Comparison of ENCODE assay signal across 7 cellular contexts in genomic region chr20:32155017-32155965, GRCh38. TPM values are rescaled to one million over a fixed set of nuclear protein-coding genes. Genes with fewer than 3 reads are reported as not detected.
DNase-seq lines count a peak whose midpoint lies in the region; TF ChIP-seq lines count a peak whose summit lies in the region.

No MANE protein-coding gene starts in this region.

- H3F3A ChIP-seq in SK-N-SH (replicated peaks; ENCODE audit: insufficient read depth) = no peaks in the 10 kb centered on the region

- H3K27ac ChIP-seq in SK-N-SH (ENCODE audit: low read depth in 2 of 2, low read length in 1 of 2) (peak overlapping the region; percentile 14 to 37; a peak in 3 of 4 replicates), caudate nucleus (ENCODE audit: low read depth, low read length) (no peak overlapping the region)

- H3K36me3 ChIP-seq in SK-N-SH (replicated peaks in 1 of 2; ENCODE audit: control insufficient read depth in 1 of 2, insufficient read depth in 2 of 2, low read length in 1 of 2) = peaks cover 31 to 53% of the 10 kb centered on the region in 2 experiments
- peaks cover 6% of the 10 kb centered on the region for H3K36me3 ChIP-seq in kidney epithelial cell (ENCODE audit: control insufficient read depth, insufficient read depth, low read length)

- H3K4me1 ChIP-seq in SK-N-SH (ENCODE audit: control insufficient read depth in 1 of 2, insufficient read depth in 2 of 2, low read depth in 1 of 2, low read length in 1 of 2) = peaks cover 0 to 2% of the 10 kb centered on the region in 2 experiments; a peak in 2 of 4 replicates

- peak; percentile 59 for TF ChIP-seq CTCF in GM10266 (IDR thresholded peaks at IDR 0.05; ENCODE audit: control insufficient read depth, insufficient read depth, low read depth, missing control alignments)
- peak; percentile 39 for TF ChIP-seq CTCF in SK-N-SH (IDR thresholded peaks at IDR 0.05)
- peak; percentile 42 for TF ChIP-seq CTCF in kidney epithelial cell (IDR thresholded peaks at IDR 0.05; ENCODE audit: insufficient read depth, low read length, poor library complexity, severe bottlenecking)

- POLR2A ChIA-PET in SK-N-SH (lab: Yijun Ruan, JAX) = interaction anchor here (0.6 kb wide), 2 partner anchors 8 to 311 kb away, joined by 3 to 6 read pairs; no protein-coding TSS in a partner anchor

- H3K9ac ChIP-seq in SK-N-SH = no peak overlapping the region

- no peaks in the 10 kb centered on the region for H3K9me3 ChIP-seq in SK-N-SH

- H3K4me3 ChIP-seq in SK-N-SH (ENCODE audit: low read depth in 2 of 2, low read length in 1 of 2) (no peak overlapping the region), kidney epithelial cell (ENCODE audit: low read depth, low read length) (no peak overlapping the region)

- no peaks in the 10 kb centered on the region for H3K79me2 ChIP-seq in SK-N-SH (ENCODE audit: insufficient read depth)

- 0 out of 2 replicates have a peak overlapping the region, but pooled peaks have one; percentile 12 for H3K4me2 ChIP-seq in SK-N-SH

- peak; percentile 68 for TF ChIP-seq RAD21 in SK-N-SH (IDR thresholded peaks at IDR 0.05; ENCODE audit: low read length)

- H3K27me3 ChIP-seq in SK-N-SH (ENCODE audit: insufficient read depth) (no peaks in the 10 kb centered on the region), kidney epithelial cell (ENCODE audit: control insufficient read depth, insufficient read depth, low read length) (no peaks in the 10 kb centered on the region)

- CTCF ChIA-PET in SK-N-SH (lab: Yijun Ruan, JAX) = interaction anchor here (0.5 to 0.9 kb wide), 4 partner anchors 9 to 497 kb away, joined by 3 to 4 read pairs (median 3); no protein-coding TSS in a partner anchor

- H2AFZ ChIP-seq in SK-N-SH (ENCODE audit: low read depth) = no peak overlapping the region

- TF ChIP-seq EP300 in SK-N-SH (IDR thresholded peaks at IDR 0.05; ENCODE audit: borderline replicate concordance in 1 of 2, low read depth in 1 of 2, low read length in 1 of 2) = no peak

- no peaks in the 10 kb centered on the region for H4K20me1 ChIP-seq in SK-N-SH (ENCODE audit: insufficient read depth)

- DNase-seq in GM10266 (ENCODE audit: extremely low spot score) (peak; percentile 47), KBM-7 (peak; percentile 80), SK-N-SH (peak; percentile 54), caudate nucleus (lab: John Stamatoyannopoulos, UW) (peak in 31 of 61 donors; percentile 3 to 52 (median 24)), kidney epithelial cell (ENCODE audit: low read depth) (peak; percentile 79), GM19238 (ENCODE audit: insufficient read length, low spot score) (no peak)
- peak; percentile 16 for DNase-seq in stimulated activated CD4-positive, alpha-beta T cell treated with anti-CD3 and anti-CD28 coated beads, Interleukin-1b, Interleukin-23, amount 100 ng/mL, for 48 hours

- H3K9me2 ChIP-seq in SK-N-SH = no peaks in the 10 kb centered on the region

- in situ Hi-C loops in KBM-7 (cut with MboI; ENCODE audit: low pct_unique_long_range_greater_than_20kb, low sequenced_read_pairs) = no loop called here

- 47% methylated on average over 7 of the region's 11 CpGs for WGBS in SK-N-SH (ENCODE audit: low lambda C conversion rate)

TF ChIP-seq in SK-N-SH, 30 proteins besides CTCF, POLR2A, EP300 and RAD21:
- TF ChIP-seq USF1 (IDR thresholded peaks at IDR 0.05; ENCODE audit: borderline replicate concordance, low read depth) = no peak
- peak; percentile 78; the same call in 1 of the 2 replicates for TF ChIP-seq RXRA (IDR thresholded peaks at IDR 0.05; ENCODE audit: borderline replicate concordance, low read depth)
- TF ChIP-seq SMC3 (IDR thresholded peaks at IDR 0.05; ENCODE audit: low read depth, low read length) = peak; percentile 34; the same call in 1 of the 2 replicates
- TF ChIP-seq, protein P1, sequence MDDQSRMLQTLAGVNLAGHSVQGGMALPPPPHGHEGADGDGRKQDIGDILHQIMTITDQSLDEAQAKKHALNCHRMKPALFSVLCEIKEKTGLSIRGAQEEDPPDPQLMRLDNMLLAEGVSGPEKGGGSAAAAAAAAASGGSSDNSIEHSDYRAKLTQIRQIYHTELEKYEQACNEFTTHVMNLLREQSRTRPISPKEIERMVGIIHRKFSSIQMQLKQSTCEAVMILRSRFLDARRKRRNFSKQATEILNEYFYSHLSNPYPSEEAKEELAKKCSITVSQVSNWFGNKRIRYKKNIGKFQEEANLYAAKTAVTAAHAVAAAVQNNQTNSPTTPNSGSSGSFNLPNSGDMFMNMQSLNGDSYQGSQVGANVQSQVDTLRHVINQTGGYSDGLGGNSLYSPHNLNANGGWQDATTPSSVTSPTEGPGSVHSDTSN (IDR thresholded peaks at IDR 0.05) = no peak
- TF ChIP-seq TEAD4 (IDR thresholded peaks at IDR 0.05; ENCODE audit: borderline replicate concordance, insufficient read depth) = no peak
- 0 out of 2 replicates have a peak, but pooled peaks have one; percentile 5 for TF ChIP-seq FOSL2 (IDR thresholded peaks at IDR 0.05; ENCODE audit: borderline replicate concordance, low read depth)
- no peak for TF ChIP-seq RCOR1 (IDR thresholded peaks at IDR 0.05; ENCODE audit: low read length)
- TF ChIP-seq GABPA (IDR thresholded peaks at IDR 0.05; ENCODE audit: low read depth) = no peak
- peak; percentile 59; the same call in 1 of the 2 replicates for TF ChIP-seq NFIC (IDR thresholded peaks at IDR 0.05; ENCODE audit: borderline replicate concordance)
- TF ChIP-seq TCF12 (IDR thresholded peaks at IDR 0.05) = 0 out of 2 replicates have a peak, but pooled peaks have one; percentile 3
- TF ChIP-seq YY1 (IDR thresholded peaks at IDR 0.05; ENCODE audit: low read depth) = no peak

RNA-seq across cellular contexts. Expression of gene TM9SF4, which starts 45.8 kb away (rescaled TPM):
- polyA plus RNA-seq in SK-N-SH (2012; rRNA removed) = 61.0 and 67.8 TPM in 2 replicates
- polyA plus RNA-seq in SK-N-SH (2012; cell fraction: cytosol; rRNA removed) = 40.5 and 43.7 TPM in 2 replicates
- polyA plus RNA-seq in SK-N-SH (2012; cell fraction: nucleus; rRNA removed) = 69.3 and 83.9 TPM in 2 replicates
- total RNA-seq in kidney epithelial cell = 39.6 and 43.4 TPM in 2 replicates

RNA-seq across cellular contexts. Expression of gene PLAGL2, which starts 52.3 kb away (rescaled TPM):
- 4.0 and 4.3 TPM in 2 replicates for polyA plus RNA-seq in SK-N-SH (2012; rRNA removed)
- 3.9 and 4.2 TPM in 2 replicates for polyA plus RNA-seq in SK-N-SH (2012; cell fraction: cytosol; rRNA removed)
- 5.2 and 6.1 TPM in 2 replicates for polyA plus RNA-seq in SK-N-SH (2012; cell fraction: nucleus; rRNA removed)
- total RNA-seq in kidney epithelial cell = 13.5 and 16.6 TPM in 2 replicates

RNA-seq across cellular contexts. Expression of gene POFUT1, which starts 52.4 kb away (rescaled TPM):
- 35.6 and 40.5 TPM in 2 replicates for polyA plus RNA-seq in SK-N-SH (2012; rRNA removed)
- polyA plus RNA-seq in SK-N-SH (2012; cell fraction: cytosol; rRNA removed) = 27.9 and 35.3 TPM in 2 replicates
- 19.0 and 25.9 TPM in 2 replicates for polyA plus RNA-seq in SK-N-SH (2012; cell fraction: nucleus; rRNA removed)
- 44.3 and 50.8 TPM in 2 replicates for total RNA-seq in kidney epithelial cell
